Comparison of ENCODE assay signal across 1 cellular context in genomic region chr3:88032245-88032644, GRCh38.
TF ChIP-seq lines count a peak whose summit lies in the region.

No MANE protein-coding gene starts in this region.

TF ChIP-seq in GM12878, 131 proteins besides CTCF, POLR2A, EP300 and RAD21:
- no peak for TF ChIP-seq SRF (IDR thresholded peaks at IDR 0.05; ENCODE audit: low read depth in 2 of 2, low read length in 2 of 2)
TF ChIP-seq in GM12878: peak in this region for 0.
